8 cellular contexts compared by ENCODE assay signal in genomic region chr10:71889388-71889987, GRCh38. TPM values are rescaled to one million over a fixed set of nuclear protein-coding genes. Genes with fewer than 3 reads are reported as not detected.
DNase-seq lines count a peak whose midpoint lies in the region; ATAC-seq and TF ChIP-seq lines count a peak whose summit lies in the region.

No MANE protein-coding gene starts in this region.

- peaks cover 3% of the 10 kb centered on the region for H3K27me3 ChIP-seq in mucosa of stomach (ENCODE audit: control insufficient read depth, insufficient read depth, low read length)

- H3K9me3 Mint-ChIP-seq in CD14-positive monocyte: peaks cover 0 to 2% (median 0%) of the 10 kb centered on the region in 7 donors
- H3K9me3 Mint-ChIP-seq in chondrocyte (ENCODE audit: low read depth): no peaks in the 10 kb centered on the region

- intact Hi-C loops in CD14-positive monocyte (cut with micrococcal nuclease): loop anchor here (2.0 to 5.0 kb wide), 3 partner anchors 19 to 137 kb away; partner anchors contain the start of gene PSAP (in 1 of the 2)

- H3K36me3 Mint-ChIP-seq in CD14-positive monocyte (peaks cover 0 to 3% of the 10 kb centered on the region in 2 donors), chondrocyte (ENCODE audit: low read depth) (no peaks in the 10 kb centered on the region)

- peak overlapping the region; percentile 17 for H3K4me3 ChIP-seq in mucosa of stomach (ENCODE audit: low read length)

- peaks cover 20% of the 10 kb centered on the region for H3K4me1 ChIP-seq in mucosa of stomach (ENCODE audit: control insufficient read depth, insufficient read depth, low read length)

- H3K27ac Mint-ChIP-seq in CD14-positive monocyte (peak overlapping the region; percentile 99 to 100 (median 100)), chondrocyte (ENCODE audit: unreplicated experiment) (peak overlapping the region; percentile 93)

- TF ChIP-seq CTCF in CD14-positive monocyte (IDR thresholded peaks at IDR 0.05): peak; percentile 3
- no peak for TF ChIP-seq CTCF in chondrocyte (IDR thresholded peaks at IDR 0.05)

- DNase-seq in CD14-positive monocyte (ENCODE audit: low spot score) (no peak), LoVo (ENCODE audit: low spot score) (peak; percentile 15), chondrocyte (ENCODE audit: low spot score) (no peak)
- no peak for DNase-seq in activated CD4-positive, CD25-positive, alpha-beta regulatory T cell (lab: John Stamatoyannopoulos, UW)
- DNase-seq in activated CD4-positive, alpha-beta T cell treated with anti-CD3 and anti-CD28 coated beads, Interleukin-2, amount 50 U/mL, for 1 hour: no peak

- H3K27me3 Mint-ChIP-seq in CD14-positive monocyte (ENCODE audit: low read depth in 3 of 3) (peaks cover 0 to 6% (median 0%) of the 10 kb centered on the region in 3 donors), chondrocyte (ENCODE audit: low read depth) (no peaks in the 10 kb centered on the region)

- H3K9ac ChIP-seq in mucosa of stomach (ENCODE audit: low read length): peak overlapping the region; percentile 55

- no peaks in the 10 kb centered on the region for H3K36me3 ChIP-seq in mucosa of stomach (ENCODE audit: control insufficient read depth, insufficient read depth, low read length)

- H3K4me3 Mint-ChIP-seq in CD14-positive monocyte (peak overlapping the region; percentile 73 to 80), chondrocyte (ENCODE audit: unreplicated experiment) (peak overlapping the region; percentile 89)

- H3K9me3 ChIP-seq in mucosa of stomach (ENCODE audit: control insufficient read depth, low read length): no peaks in the 10 kb centered on the region

- no peak for ATAC-seq in HG02884 (IDR thresholded peaks at IDR 0.05; ENCODE audit: unreplicated experiment)
- ATAC-seq in HG03460 (IDR thresholded peaks at IDR 0.05; ENCODE audit: unreplicated experiment): no peak

- H3K4me1 Mint-ChIP-seq in CD14-positive monocyte: peaks cover 70% of the 10 kb centered on the region
- peaks cover 18% of the 10 kb centered on the region for H3K4me1 Mint-ChIP-seq in chondrocyte (ENCODE audit: low read depth)

RNA-seq across cellular contexts. Expression of gene PSAP, which starts 38.4 kb away (rescaled TPM):
- 1,000 to 10,000 TPM; 7,346 to 8,673 TPM for polyA plus RNA-seq in CD14-positive monocyte
- 963 to 1,130 TPM (median 970 TPM) in 3 replicates for total RNA-seq in chondrocyte
